9 cellular contexts compared by ENCODE assay signal in the genomic region with DNA sequence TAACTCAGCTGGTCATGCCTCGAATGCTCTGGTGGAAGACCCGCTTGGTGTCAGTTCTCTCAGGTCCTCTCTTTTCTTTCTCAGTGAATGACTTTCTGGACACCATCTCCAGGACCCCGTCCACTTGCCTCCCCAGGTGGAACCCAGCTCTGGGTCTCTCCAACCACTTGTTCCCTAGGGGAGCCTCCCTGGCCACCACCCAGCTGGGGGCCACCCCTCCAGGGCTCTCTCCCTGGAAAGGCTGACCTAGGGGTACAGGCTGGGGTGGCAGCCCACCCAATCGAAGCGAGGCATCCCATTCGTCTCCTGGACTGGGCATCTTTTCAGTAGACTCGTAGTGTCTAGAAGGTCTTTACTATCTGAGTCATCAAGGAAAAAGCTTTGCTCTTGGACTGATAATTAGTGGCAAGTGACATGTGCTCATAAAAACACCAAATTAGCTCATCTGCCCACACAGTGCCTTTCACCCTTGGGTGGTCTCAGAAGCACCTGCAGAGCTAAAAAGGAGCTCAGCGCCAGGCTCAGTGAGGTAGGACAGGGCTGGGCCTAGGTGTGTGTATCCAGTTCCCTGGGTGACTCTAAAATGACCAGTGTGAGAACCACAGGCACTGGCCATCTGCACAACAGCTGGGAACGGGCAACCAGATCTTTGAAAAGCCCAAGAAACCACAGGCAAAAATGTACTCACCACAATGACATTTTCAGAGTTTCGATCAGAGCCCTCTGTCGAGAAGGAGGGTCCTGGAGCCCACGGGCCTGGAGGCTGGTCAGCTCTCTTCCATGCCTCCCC. TPM values are rescaled to one million over a fixed set of nuclear protein-coding genes. Genes with fewer than 3 reads are reported as not detected.
DNase-seq lines count a peak whose midpoint lies in the region; ATAC-seq and TF ChIP-seq lines count a peak whose summit lies in the region.
"Had no signal": no experiment of that assay in that cellular context is flagged by ENCODE, and none has a peak within 500 bp of the region (broad histone marks: within the 10 kb centered on the region; RNA-seq: fewer than 3 reads in every experiment).

No MANE protein-coding gene starts in this region.

- H3K9me3 Mint-ChIP-seq in naive B cell, result no peaks in the 10 kb centered on the region
- H3K9me3 Mint-ChIP-seq: WTC11 had no signal

- H3K27me3 ChIP-seq in left ventricle myocardium inferior (ENCODE audit: low read depth) (no peaks in the 10 kb centered on the region), gastroesophageal sphincter (no peaks in the 10 kb centered on the region)

- peak overlapping the region; percentile 39 to 92 (median 86) for H3K27ac Mint-ChIP-seq in naive B cell
- H3K27ac Mint-ChIP-seq: WTC11 had no signal

- WGBS in gastroesophageal sphincter (ENCODE audit: low coverage in 1 of 2), 2 donors, result 82 to 95% methylated on average over 2 to 5 of the region's 12 CpGs

- no peak overlapping the region for H3K4me3 ChIP-seq in GM12864 (ENCODE audit: low read depth, low read length)
- no peak overlapping the region for H3K4me3 ChIP-seq in left ventricle myocardium inferior
- H3K4me3 ChIP-seq in gastroesophageal sphincter, result no peak overlapping the region

- H3K27me3 Mint-ChIP-seq in naive B cell, result peaks cover 0 to 13% (median 11%) of the 10 kb centered on the region in 3 donors

- intact Hi-C loops in left ventricle myocardium inferior (cut with micrococcal nuclease), result no loop called here

- H3K4me1 Mint-ChIP-seq in naive B cell, result peaks cover 20 to 43% (median 37%) of the 10 kb centered on the region in 3 donors

- TF ChIP-seq POLR2A in gastroesophageal sphincter (IDR thresholded peaks at IDR 0.05), result no peak

- peak; percentile 66 for DNase-seq in GM12864 (ENCODE audit: low read depth)
- peak; percentile 80 for DNase-seq in MV-4-11 (lab: John Stamatoyannopoulos, UW)
- DNase-seq in naive B cell, result peak; percentile 37
- DNase-seq in left ventricle myocardium inferior, result no peak
- no peak for DNase-seq in SW 1271 (lab: John Stamatoyannopoulos, UW)

- ATAC-seq in GM21825 (IDR thresholded peaks at IDR 0.05; ENCODE audit: unreplicated experiment) (peak; percentile 28), naive B cell (ENCODE audit: low read depth in 2 of 2) (no peak), HG03039 (IDR thresholded peaks at IDR 0.05; ENCODE audit: unreplicated experiment) (no peak), gastroesophageal sphincter (no peak)
- ATAC-seq: WTC11 had no signal

- TF ChIP-seq EP300 in gastroesophageal sphincter (IDR thresholded peaks at IDR 0.05), result no peak

- peaks cover 32% of the 10 kb centered on the region for H3K4me1 ChIP-seq in left ventricle myocardium inferior
- H3K4me1 ChIP-seq in gastroesophageal sphincter, result peaks cover 0 to 31% (median 21%) of the 10 kb centered on the region in 3 donors

- H3K4me3 Mint-ChIP-seq in naive B cell, result peak overlapping the region in 7 of 8 donors; percentile 33 to 89 (median 82)

- H3K36me3 Mint-ChIP-seq in naive B cell, result no peaks in the 10 kb centered on the region
- H3K36me3 Mint-ChIP-seq: WTC11 had no signal

- no peaks in the 10 kb centered on the region for H3K9me3 ChIP-seq in left ventricle myocardium inferior (replicated peaks)
- H3K9me3 ChIP-seq in gastroesophageal sphincter, result no peaks in the 10 kb centered on the region

- TF ChIP-seq CTCF in GM12864 (IDR thresholded peaks at IDR 0.05; ENCODE audit: low read depth, low read length, missing control alignments), result no peak
- no peak for TF ChIP-seq CTCF in left ventricle myocardium inferior (IDR thresholded peaks at IDR 0.05; ENCODE audit: borderline replicate concordance)
- TF ChIP-seq CTCF in gastroesophageal sphincter (IDR thresholded peaks at IDR 0.05), result no peak

- H3K36me3 ChIP-seq in left ventricle myocardium inferior (no peaks in the 10 kb centered on the region), gastroesophageal sphincter (no peaks in the 10 kb centered on the region)

- H3K27ac ChIP-seq in left ventricle myocardium inferior (replicated peaks) (no peak overlapping the region), gastroesophageal sphincter (no peak overlapping the region)

RNA-seq across cellular contexts. Expression of gene PDXK, which starts 2.4 kb away (rescaled TPM):
- polyA plus RNA-seq in naive B cell (ENCODE audit: low read depth in 6 of 6), result 10 to 100 TPM; 28.5 to 46.1 (median 39.2) TPM
- 88.4 TPM for total RNA-seq in left ventricle myocardium inferior
- total RNA-seq in gastroesophageal sphincter, result 10 to 100 TPM; 24.4 to 42.2 (median 33.0) TPM

RNA-seq across cellular contexts. Expression of gene RRP1B, which starts 57.2 kb away (rescaled TPM):
- polyA plus RNA-seq in naive B cell (ENCODE audit: low read depth in 6 of 6), result 10 to 100 TPM in 5 of 6 donors, 1 to 10 TPM in 1; 9.2 to 30.3 (median 21.1) TPM
- total RNA-seq in left ventricle myocardium inferior, result 8.9 TPM
- total RNA-seq in gastroesophageal sphincter, result 10 to 100 TPM; 17.8 to 23.7 (median 21.2) TPM

RNA-seq across cellular contexts. Expression of gene HSF2BP, which starts 57.3 kb away (rescaled TPM):
- 1 to 10 TPM in 1 of 6 donors, under 1 TPM in 3, not detected in 2; 0.13 to 1.2 (median 0.49) TPM for polyA plus RNA-seq in naive B cell (ENCODE audit: low read depth in 6 of 6)
- total RNA-seq in left ventricle myocardium inferior, result 0.16 TPM
- 1 to 10 TPM in 2 of 4 donors, under 1 TPM in 2; 0.40 to 2.4 (median 1.2) TPM for total RNA-seq in gastroesophageal sphincter

RNA-seq across cellular contexts. Expression of gene CSTB, which starts 59.5 kb away (rescaled TPM):
- 10 to 100 TPM; 25.1 to 75.7 (median 39.2) TPM for polyA plus RNA-seq in naive B cell (ENCODE audit: low read depth in 6 of 6)
- total RNA-seq in left ventricle myocardium inferior, result 40.6 TPM
- total RNA-seq in gastroesophageal sphincter, result 10 to 100 TPM in 3 of 4 donors, 1 to 10 TPM in 1; 8.9 to 22.2 (median 10.1) TPM

Comparison
In these comparisons a context has a peak if more than half of its experiments do, and no peak if none do; other contexts are left out.
1. DNase-seq: peak in GM12864 (single experiment), MV-4-11 (single experiment) and naive B cell (single experiment); none in left ventricle myocardium inferior (single experiment) and SW 1271 (0 of 2).